ENCODE assay signal across 16 cellular contexts in genomic region chr19:40982594-40983101, GRCh38. TPM values are rescaled to one million over a fixed set of nuclear protein-coding genes. Genes with fewer than 3 reads are reported as not detected.
DNase-seq lines count a peak whose midpoint lies in the region; ATAC-seq, FAIRE-seq and TF ChIP-seq lines count a peak whose summit lies in the region.
"Had no signal": no experiment of that assay in that cellular context is flagged by ENCODE, and none has a peak within 500 bp of the region (broad histone marks: within the 10 kb centered on the region; RNA-seq: fewer than 3 reads in every experiment).

No MANE protein-coding gene starts in this region.

- peaks cover 3% of the 10 kb centered on the region; the same call in 1 of the 2 replicates for H3K9me3 ChIP-seq in HUES6 (ENCODE audit: control insufficient read depth, insufficient read depth, low read depth, low read length)
- H3K9me3 ChIP-seq in H1 (ENCODE audit: insufficient read depth in 2 of 2, low read depth in 1 of 2, low read length in 1 of 2): peaks cover 0 to 5% of the 10 kb centered on the region in 2 experiments; a peak in 2 of 4 replicates
- H3K9me3 ChIP-seq: transverse colon had no signal

- peak overlapping the region; percentile 60 for H3K27ac ChIP-seq in HUES6 (ENCODE audit: low read depth, low read length)
- H3K27ac ChIP-seq in H1 (ENCODE audit: low read depth, low read length): no peak overlapping the region
- H3K27ac ChIP-seq: parathyroid adenoma, transverse colon had no signal

- POLR2A ChIA-PET in H1 (lab: Charles Lee; ENCODE audit: partially characterized antibody): interaction anchor here (0.6 to 2.0 kb wide), 3 partner anchors 13 to 167 kb away, joined by 3 to 4 read pairs (median 3); no protein-coding TSS in a partner anchor

- no peak for TF ChIP-seq CTCF in H1 (IDR thresholded peaks at IDR 0.05; ENCODE audit: control extremely low read depth in 1 of 3, insufficient read depth in 1 of 3, low read depth in 1 of 3, low read length in 3 of 3)

- peak overlapping the region; percentile 28 for H3K4ac ChIP-seq in H1 (replicated peaks; ENCODE audit: insufficient read length, low read depth, low read length)

- no peak overlapping the region for H3K56ac ChIP-seq in H1 (replicated peaks; ENCODE audit: insufficient read length, low read depth, low read length)

- H3K9ac ChIP-seq in HUES6 (ENCODE audit: low read length) (peak overlapping the region; percentile 71), H1 (replicated peaks in 1 of 4; ENCODE audit: extremely low read depth in 1 of 4, low read depth in 3 of 4, low read length in 3 of 4) (no peak overlapping the region)
- H3K9ac ChIP-seq: parathyroid adenoma had no signal

- H3K36me3 ChIP-seq in HUES6 (ENCODE audit: control insufficient read depth, insufficient read depth, low read length) (no peaks in the 10 kb centered on the region), H1 (ENCODE audit: control insufficient read depth in 2 of 4, insufficient read depth in 4 of 4, low read length in 3 of 4) (no peaks in the 10 kb centered on the region)
- H3K36me3 ChIP-seq: transverse colon had no signal

- H2BK20ac ChIP-seq in H1 (ENCODE audit: low read length): peak overlapping the region; percentile 15

- no peak overlapping the region for H2AK5ac ChIP-seq in H1 (ENCODE audit: low read depth, low read length)

- H3K23me2 ChIP-seq in H1 (ENCODE audit: low read depth, low read length): no peaks in the 10 kb centered on the region; the same call in 1 of the 2 replicates

- peak overlapping the region; percentile 55 for H2BK120ac ChIP-seq in H1 (replicated peaks; ENCODE audit: low read depth, low read length)

- peak overlapping the region; percentile 85 for H4K91ac ChIP-seq in H1 (replicated peaks; ENCODE audit: insufficient read length, low read length)

- no peaks in the 10 kb centered on the region for H4K20me1 ChIP-seq in H1 (replicated peaks in 1 of 2; ENCODE audit: control insufficient read depth in 1 of 2, insufficient read depth in 2 of 2, low read length in 2 of 2)

- TF ChIP-seq EP300 in H1 (IDR thresholded peaks at IDR 0.05; ENCODE audit: borderline replicate concordance in 1 of 2, low read depth in 2 of 2, low read length in 2 of 2): peak in 1 of 2 experiments; percentile 64; a peak in 1 of 3 replicates

- H3K18ac ChIP-seq in H1 (ENCODE audit: extremely low read depth, low read length): peak overlapping the region; percentile 42

- no peak overlapping the region for H2AFZ ChIP-seq in H1 (ENCODE audit: low read length)
- H2AFZ ChIP-seq: parathyroid adenoma had no signal

- no peak overlapping the region for H3K23ac ChIP-seq in H1 (ENCODE audit: insufficient read length)

- peak overlapping the region; percentile 6 for H3K14ac ChIP-seq in H1 (ENCODE audit: insufficient read length)

- peak overlapping the region; percentile 60; the same call in 1 of the 2 replicates for H2BK5ac ChIP-seq in H1 (ENCODE audit: low read depth, low read length)

- peak; percentile 42 for DNase-seq in AG08396 (ENCODE audit: low spot score)
- DNase-seq in H1 (ENCODE audit: low read depth in 1 of 2, low spot score in 2 of 2): peak; percentile 52 to 63
- DNase-seq in left lobe of liver (ENCODE audit: low spot score): peak; percentile 89
- DNase-seq in NCI-H748 (lab: John Stamatoyannopoulos, UW; ENCODE audit: unreplicated experiment): no peak
- DNase-seq in KBM-7: no peak
- DNase-seq in NCI-H69 (lab: John Stamatoyannopoulos, UW): no peak
- DNase-seq in RPMI8226: no peak
- DNase-seq: activated CD4-positive, alpha-beta T cell treated with anti-CD3 and anti-CD28 coated beads, Interleukin-2, amount 50 U/mL, for 4 hours; activated gamma-delta T cell; midbrain; NCI-H2171 treated with DMSO at 0.1 percent for 48 hours; stimulated activated CD8-positive, alpha-beta memory T cell treated with anti-CD3 and anti-CD28 coated beads, Interleukin-4, amount 100 ng/mL, for 48 hours; T-helper 17 cell; transverse colon had no signal

- peak overlapping the region; percentile 41 for H2BK12ac ChIP-seq in H1 (ENCODE audit: low read depth, low read length)

- H3K4me1 ChIP-seq in HUES6 (ENCODE audit: control insufficient read depth, insufficient read depth, low read length): peaks cover 33% of the 10 kb centered on the region
- H3K4me1 ChIP-seq in H1 (replicated peaks in 1 of 4; ENCODE audit: control insufficient read depth in 3 of 4, insufficient read depth in 4 of 4, low read length in 3 of 4): peaks cover 16 to 35% (median 23%) of the 10 kb centered on the region in 4 experiments
- H3K4me1 ChIP-seq: parathyroid adenoma had no signal

- ATAC-seq in left lobe of liver: peak; percentile 71
- ATAC-seq: T-helper 17 cell had no signal

- WGBS in H1 (ENCODE audit: extremely low coverage in 1 of 2, insufficient coverage in 1 of 2, insufficient read length in 1 of 2, insufficient replicate concordance in 2 of 2, low coverage in 1 of 2, low lambda C conversion rate in 2 of 2, missing lambda C conversion rate in 1 of 2), 2 experiments: 13% methylated on average over 3 of the region's 3 CpGs; no CpG with 5 or more reads in 1 of the 2 experiments

- no peak for TF ChIP-seq POLR2A in H1 (IDR thresholded peaks at IDR 0.05; ENCODE audit: control extremely low read depth in 1 of 2, low read depth in 2 of 2, low read length in 2 of 2)

- H3K79me1 ChIP-seq in H1 (ENCODE audit: low read depth, low read length): no peaks in the 10 kb centered on the region

- H3K4me2 ChIP-seq in H1 (ENCODE audit: insufficient read depth in 1 of 2, low read depth in 2 of 2, low read length in 2 of 2): peak overlapping the region; percentile 56

- CTCF ChIA-PET in H1 (lab: Charles Lee; ENCODE audit: partially characterized antibody): interaction anchor here (1.0 to 1.8 kb wide), 2 partner anchors 9 to 48 kb away, joined by 4 to 6 read pairs; no protein-coding TSS in a partner anchor

- H4K8ac ChIP-seq in H1 (ENCODE audit: extremely low read depth, insufficient read depth, low read length): no peak overlapping the region

- H3K79me2 ChIP-seq in H1 (ENCODE audit: control insufficient read depth in 1 of 2, insufficient read depth in 2 of 2, low read length in 2 of 2): no peaks in the 10 kb centered on the region
- H3K79me2 ChIP-seq: parathyroid adenoma had no signal

- H3K27me3 ChIP-seq in HUES6 (ENCODE audit: control insufficient read depth, insufficient read depth, low read length) (no peaks in the 10 kb centered on the region), H1 (replicated peaks in 1 of 4; ENCODE audit: control insufficient read depth in 3 of 4, extremely low read depth in 1 of 4, insufficient read depth in 3 of 4, low read length in 3 of 4) (peaks cover 0 to 7% (median 0%) of the 10 kb centered on the region in 4 experiments; a peak in 2 of 7 replicates)
- H3K27me3 ChIP-seq: transverse colon had no signal

- FAIRE-seq in H1 (lab: Jason Lieb, UNC): peak; percentile 96

- H2BK15ac ChIP-seq in H1 (ENCODE audit: low read length): no peak overlapping the region

- H3K4me3 ChIP-seq in HUES6 (ENCODE audit: low read depth, low read length): peak overlapping the region; percentile 19
- H3K4me3 ChIP-seq in H1 (ENCODE audit: extremely low read depth in 1 of 4, insufficient read depth in 2 of 4, low read depth in 3 of 4, low read length in 4 of 4): peak overlapping the region in 1 of 4 experiments; percentile 9; a peak in 1 of 8 replicates
- H3K4me3 ChIP-seq: transverse colon had no signal

- peak overlapping the region; percentile 20 for H4K5ac ChIP-seq in H1 (ENCODE audit: insufficient read length, low read depth, low read length)

- in situ Hi-C loops in KBM-7 (cut with MboI; ENCODE audit: low pct_unique_long_range_greater_than_20kb, low sequenced_read_pairs): no loop called here

- TF ChIP-seq RAD21 in H1 (IDR thresholded peaks at IDR 0.05 in 1 of 2, conservative IDR thresholded peaks at IDR 0.05 in 1 of 2; ENCODE audit: low read depth in 2 of 2, low read length in 2 of 2): no peak

TF ChIP-seq in H1, 55 proteins besides CTCF, POLR2A, EP300 and RAD21 (continues in another document):
- TF ChIP-seq NRF1 (IDR thresholded peaks at IDR 0.05; ENCODE audit: low read depth, low read length): no peak
- peak; percentile 74; the same call in 1 of the 2 replicates for TF ChIP-seq POU5F1 (IDR thresholded peaks at IDR 0.05; ENCODE audit: low read depth, low read length)
- TF ChIP-seq CEBPB (IDR thresholded peaks at IDR 0.05; ENCODE audit: low read depth, low read length): peak; percentile 63; the same call in 1 of the 2 replicates
- TF ChIP-seq TEAD4 (IDR thresholded peaks at IDR 0.05; ENCODE audit: low read depth, low read length): no peak
- TF ChIP-seq CBX8 (IDR thresholded peaks at IDR 0.05; ENCODE audit: borderline replicate concordance, low read depth, low read length): no peak
- TF ChIP-seq CTBP2 (IDR thresholded peaks at IDR 0.05; ENCODE audit: borderline replicate concordance, insufficient read depth, insufficient read length, low read length): no peak
- no peak for TF ChIP-seq ASH2L (IDR thresholded peaks at IDR 0.05; ENCODE audit: low read length)
- no peak for TF ChIP-seq GABPA (IDR thresholded peaks at IDR 0.05; ENCODE audit: borderline replicate concordance, insufficient read depth, low read length)
- TF ChIP-seq MAFK (IDR thresholded peaks at IDR 0.05; ENCODE audit: low read depth, low read length): peak; percentile 96
- TF ChIP-seq SUZ12 (IDR thresholded peaks at IDR 0.05; ENCODE audit: low read length): no peak
- peak; percentile 38 for TF ChIP-seq NANOG (IDR thresholded peaks at IDR 0.05; ENCODE audit: insufficient read depth, low read depth, low read length, poor library complexity, severe bottlenecking)
- peak; percentile 80; the same call in 1 of the 2 replicates for TF ChIP-seq TCF12 (IDR thresholded peaks at IDR 0.05; ENCODE audit: low read depth, low read length)
- TF ChIP-seq KDM1A (IDR thresholded peaks at IDR 0.05; ENCODE audit: borderline replicate concordance, low read length): peak; percentile 62; the same call in 1 of the 2 replicates
- no peak for TF ChIP-seq RNF2 (IDR thresholded peaks at IDR 0.05; ENCODE audit: borderline replicate concordance, low read depth, low read length, missing control alignments, poor library complexity, severe bottlenecking)
- TF ChIP-seq EGR1 (IDR thresholded peaks at IDR 0.05; ENCODE audit: borderline replicate concordance, low read depth, low read length): no peak
- no peak for TF ChIP-seq TBP (IDR thresholded peaks at IDR 0.05; ENCODE audit: low read depth, low read length)
- peak; percentile 99 for TF ChIP-seq BACH1 (IDR thresholded peaks at IDR 0.05; ENCODE audit: low read length)

RNA-seq across cellular contexts. Expression of gene CYP2B6, which starts 8.4 kb away (rescaled TPM):
- 3.6 and 5.4 TPM in 2 replicates for total RNA-seq in H1 (2021; fragmentation: NEBNext Ultra II Directional; extraction: Animal tissue kit (Norgen Biotek cat#: 25700))
- 1.2 and 2.8 TPM in 2 replicates for polyA plus RNA-seq in H1 (2011; rRNA removed)
- 1.4 TPM for polyA plus RNA-seq in H1 (2011; cell fraction: cytosol; rRNA removed)
- 1.1 TPM for polyA plus RNA-seq in H1 (2011; cell fraction: nucleus; rRNA removed)
- polyA plus RNA-seq in H1 (2012, experiment 1 of 2): 1.5 to 2.9 TPM (median 2.1 TPM) in 4 replicates
- polyA plus RNA-seq in H1 (2012, experiment 2 of 2): 1.9 TPM
- polyA plus RNA-seq in H1 (2013, experiment 1 of 2): 3.2 TPM
- 3.5 TPM for polyA plus RNA-seq in H1 (2013, experiment 2 of 2)
- 2.3 and 3.4 TPM in 2 replicates for polyA minus RNA-seq in H1 (2011; rRNA and poly(A)+ RNA removed)
- polyA minus RNA-seq in H1 (2011; cell fraction: cytosol; rRNA and poly(A)+ RNA removed): 2.5 TPM
- polyA minus RNA-seq in H1 (2011; cell fraction: nucleus; rRNA and poly(A)+ RNA removed): 0.60 TPM
- 801 TPM for total RNA-seq in left lobe of liver
- total RNA-seq: T-helper 17 cell had no signal

Comparison
In these comparisons a context has a peak if more than half of its experiments do, and no peak if none do; other contexts are left out.
1. DNase-seq: peak in AG08396 (single experiment), H1 (2 of 2) and left lobe of liver (single experiment); none in NCI-H748 (single experiment), KBM-7 (single experiment), NCI-H69 (single experiment) and RPMI8226 (single experiment).
2. RNA of gene CYP2B6, which starts 8.4 kb away (total RNA-seq): 801 TPM in left lobe of liver (single experiment); 3.6 to 5.4 TPM in H1; every median in the first group is over 100 times any median in the second.